ENCODE assay signal across 1 cellular context in the genomic region with DNA sequence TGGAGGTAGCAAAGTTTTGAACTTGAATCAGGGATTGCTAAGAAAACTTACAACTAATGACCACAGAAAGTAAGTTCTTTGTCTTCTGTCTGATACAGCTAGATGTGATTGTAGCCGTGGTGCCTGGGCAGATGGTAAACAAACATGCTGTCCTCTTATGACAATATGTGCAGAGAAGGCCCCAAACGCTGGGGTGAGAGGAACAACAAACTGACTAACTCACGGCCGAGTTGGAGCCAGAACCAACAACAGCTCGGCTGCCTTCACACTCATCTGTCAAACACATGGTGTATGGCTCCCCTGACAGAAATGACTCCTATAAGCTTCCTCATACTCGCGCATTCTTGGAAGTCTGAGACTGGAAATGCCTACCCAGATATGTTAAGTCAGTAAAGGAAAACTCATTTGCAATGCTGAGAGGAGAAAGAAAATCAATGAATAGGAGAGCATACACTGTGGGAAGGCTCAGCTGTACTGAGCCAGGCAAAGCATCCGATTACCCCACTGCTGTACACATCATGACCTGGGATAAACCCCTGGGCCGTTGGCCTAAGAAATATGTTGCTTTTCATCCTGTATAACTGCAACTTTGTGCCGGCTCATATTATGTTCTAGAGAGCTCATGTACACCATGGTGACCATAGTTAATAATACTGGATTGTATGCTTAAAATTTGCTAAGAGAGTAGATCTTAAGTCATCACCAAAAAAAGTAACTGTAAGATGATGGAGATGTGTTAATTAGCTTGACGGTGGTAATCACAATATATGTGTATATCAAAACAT.
TF ChIP-seq lines count a peak whose summit lies in the region.

No MANE protein-coding gene starts in this region.

TF ChIP-seq in IMR-90, 13 proteins besides CTCF, POLR2A, EP300 and RAD21 (continued from another document):
- TF ChIP-seq BHLHE40 (IDR thresholded peaks at IDR 0.05; ENCODE audit: low read depth, low read length): 0 out of 2 replicates have a peak, but pooled peaks have one; percentile 3
- no peak for TF ChIP-seq FOS (IDR thresholded peaks at IDR 0.05; ENCODE audit: low read depth, low read length)
TF ChIP-seq in IMR-90: peak in this region for 3.
